In genomic region chr2:158967114-158967730, GRCh38 we compare ENCODE assay signal across 7 cellular contexts. TPM values are rescaled to one million over a fixed set of nuclear protein-coding genes. Genes with fewer than 3 reads are reported as not detected.
DNase-seq lines count a peak whose midpoint lies in the region; ATAC-seq and TF ChIP-seq lines count a peak whose summit lies in the region.

No MANE protein-coding gene starts in this region.

- TF ChIP-seq POLR2A in thyroid gland (IDR thresholded peaks at IDR 0.05): no peak

- peak; percentile 6 for ATAC-seq in left colon
- no peak for ATAC-seq in GM21447 (IDR thresholded peaks at IDR 0.05; ENCODE audit: unreplicated experiment)
- no peak for ATAC-seq in HG02852 (IDR thresholded peaks at IDR 0.05; ENCODE audit: unreplicated experiment)

- no peaks in the 10 kb centered on the region for H3K36me3 ChIP-seq in MG63
- H3K36me3 ChIP-seq in thyroid gland: no peaks in the 10 kb centered on the region

- H3K27me3 ChIP-seq in MG63 (no peaks in the 10 kb centered on the region), thyroid gland (no peaks in the 10 kb centered on the region)

- WGBS in thyroid gland, 2 donors: 65 to 69% methylated on average over 12 of the region's 12 CpGs

- DNase-seq in MG63 (no peak), choroid plexus epithelial cell (ENCODE audit: low read depth) (peak; percentile 37), left colon (peak in 1 of 2 donors; percentile 24), thyroid gland (no peak), dermis blood vessel endothelial cell (no peak)

- intact Hi-C loops in left colon (cut with DNase I, micrococcal nuclease) (no loop called here), thyroid gland (cut with DNase I) (no loop called here)

- H3K27ac ChIP-seq in thyroid gland: peak overlapping the region; percentile 78 to 94 (median 88)

- TF ChIP-seq CTCF in choroid plexus epithelial cell (conservative IDR thresholded peaks at IDR 0.05; ENCODE audit: low read depth, low read length): no peak
- TF ChIP-seq CTCF in thyroid gland (IDR thresholded peaks at IDR 0.05): no peak

- peak overlapping the region; percentile 84 for H3K4me3 ChIP-seq in MG63
- peak overlapping the region; percentile 77 for H3K4me3 ChIP-seq in choroid plexus epithelial cell (ENCODE audit: low read depth, low read length)
- H3K4me3 ChIP-seq in thyroid gland (replicated peaks in 1 of 3): peak overlapping the region in 1 of 3 donors; percentile 90

- peaks cover 22 to 24% of the 10 kb centered on the region in 2 donors for H3K4me1 ChIP-seq in thyroid gland

- H3K9me3 ChIP-seq in MG63: no peaks in the 10 kb centered on the region
- H3K9me3 ChIP-seq in thyroid gland: no peaks in the 10 kb centered on the region

RNA-seq across cellular contexts. Expression of gene TANC1, which starts 1.2 kb away (rescaled TPM):
- 8.8 and 13.3 TPM in 2 replicates for total RNA-seq in MG63 (2014; rRNA removed; shearing (Covaris generic); ENCODE audit: low replicate concordance)
- 10 to 100 TPM; 30.5 to 37.4 TPM for total RNA-seq in left colon
- total RNA-seq in thyroid gland: 10 to 100 TPM; 51.1 to 93.8 (median 63.6) TPM
- total RNA-seq in dermis blood vessel endothelial cell: 92.6 and 99.7 TPM in 2 replicates
